ENCODE assay signal across 8 cellular contexts in genomic region chr15:70111203-70112017, GRCh38. TPM values are rescaled to one million over a fixed set of nuclear protein-coding genes. Genes with fewer than 3 reads are reported as not detected.
A peak's percentile ranks its signal among the peaks of the same experiment; 100 is the strongest.
DNase-seq lines count a peak whose midpoint lies in the region; ATAC-seq and TF ChIP-seq lines count a peak whose summit lies in the region.

No MANE protein-coding gene starts in this region.

- intact Hi-C loops in left cardiac atrium (cut with DNase I): no loop called here

- no peak for TF ChIP-seq CTCF in WERI-Rb-1 (IDR thresholded peaks at IDR 0.05; ENCODE audit: low read depth, low read length)

- H3K4me3 Mint-ChIP-seq in stimulated activated effector memory CD8-positive, alpha-beta T cell treated with anti-CD3 and anti-CD28 coated beads, Interleukin-12 subunit alpha, Interleukin-12 subunit beta, amount 100 ng/mL, for 72 hours: no peak overlapping the region

- no peaks in the 10 kb centered on the region for H3K36me3 ChIP-seq in WERI-Rb-1

- no peaks in the 10 kb centered on the region for H3K9me3 Mint-ChIP-seq in stimulated activated effector memory CD8-positive, alpha-beta T cell treated with anti-CD3 and anti-CD28 coated beads, Interleukin-12 subunit alpha, Interleukin-12 subunit beta, amount 100 ng/mL, for 72 hours

- H3K4me3 ChIP-seq in WERI-Rb-1 (ENCODE audit: low read depth, low read length): peak overlapping the region; percentile 30; the same call in 1 of the 2 replicates

- DNase-seq in DMS53 treated with DMSO at 0.1 percent for 48 hours (lab: John Stamatoyannopoulos, UW; ENCODE audit: unreplicated experiment): peak; percentile 63
- DNase-seq in NCI-H187 treated with DMSO at 0.1 percent for 48 hours (lab: John Stamatoyannopoulos, UW): peak; percentile 68
- DNase-seq in WERI-Rb-1: peak; percentile 89
- peak; percentile 77 for DNase-seq in left cardiac atrium
- peak; percentile 75 for DNase-seq in renal cortical epithelial cell (ENCODE audit: low read depth)
- no peak for DNase-seq in amniotic stem cell (lab: John Stamatoyannopoulos, UW)
- no peak for DNase-seq in stimulated activated effector memory CD8-positive, alpha-beta T cell treated with anti-CD3 and anti-CD28 coated beads, Interleukin-12 subunit alpha, Interleukin-12 subunit beta, amount 100 ng/mL, for 72 hours (ENCODE audit: low spot score in 2 of 2)
- DNase-seq in GOT3 (lab: John Stamatoyannopoulos, UW): no peak

- H3K27ac ChIP-seq in WERI-Rb-1: peak overlapping the region; percentile 63

- ATAC-seq in left cardiac atrium: peak; percentile 95 to 96
- ATAC-seq in stimulated activated effector memory CD8-positive, alpha-beta T cell treated with anti-CD3 and anti-CD28 coated beads, Interleukin-12 subunit alpha, Interleukin-12 subunit beta, amount 100 ng/mL, for 72 hours: no peak

- peaks cover 5% of the 10 kb centered on the region for H3K4me1 Mint-ChIP-seq in stimulated activated effector memory CD8-positive, alpha-beta T cell treated with anti-CD3 and anti-CD28 coated beads, Interleukin-12 subunit alpha, Interleukin-12 subunit beta, amount 100 ng/mL, for 72 hours

- H3K36me3 Mint-ChIP-seq in stimulated activated effector memory CD8-positive, alpha-beta T cell treated with anti-CD3 and anti-CD28 coated beads, Interleukin-12 subunit alpha, Interleukin-12 subunit beta, amount 100 ng/mL, for 72 hours: no peaks in the 10 kb centered on the region

- no peaks in the 10 kb centered on the region for H3K9me3 ChIP-seq in WERI-Rb-1 (ENCODE audit: severe bottlenecking)

- no peaks in the 10 kb centered on the region for H3K27me3 ChIP-seq in WERI-Rb-1 (ENCODE audit: insufficient read depth, low read depth, severe bottlenecking)

- H3K27ac Mint-ChIP-seq in stimulated activated effector memory CD8-positive, alpha-beta T cell treated with anti-CD3 and anti-CD28 coated beads, Interleukin-12 subunit alpha, Interleukin-12 subunit beta, amount 100 ng/mL, for 72 hours: no peak overlapping the region

RNA-seq across cellular contexts. Expression of gene TLE3, which starts 13.7 kb away (rescaled TPM):
- total RNA-seq in left cardiac atrium (10 to 100 TPM; 22.4 to 29.3 TPM), renal cortical epithelial cell (12.9 and 31.4 TPM in 2 replicates)

Comparison
In these comparisons a context has a peak if more than half of its experiments do, and no peak if none do; other contexts are left out.
1. DNase-seq: peak in DMS53 treated with DMSO at 0.1 percent for 48 hours (single experiment), NCI-H187 treated with DMSO at 0.1 percent for 48 hours (single experiment), WERI-Rb-1 (single experiment), left cardiac atrium (single experiment) and renal cortical epithelial cell (single experiment); none in amniotic stem cell (single experiment), stimulated activated effector memory CD8-positive, alpha-beta T cell treated with anti-CD3 and anti-CD28 coated beads, Interleukin-12 subunit alpha, Interleukin-12 subunit beta, amount 100 ng/mL, for 72 hours (0 of 2) and GOT3 (single experiment).